In genomic region chr6:17469006-17469972, GRCh38 we compare ENCODE assay signal across 13 cellular contexts.
DNase-seq lines count a peak whose midpoint lies in the region; ATAC-seq and TF ChIP-seq lines count a peak whose summit lies in the region.
"Had no signal": no experiment of that assay in that cellular context is flagged by ENCODE, and none has a peak within 500 bp of the region (broad histone marks: within the 10 kb centered on the region; RNA-seq: fewer than 3 reads in every experiment).

No MANE protein-coding gene starts in this region.

- POLR2A ChIA-PET in HEK293T (lab: Yijun Ruan, JAX) = no interaction called here

- TF ChIP-seq POLR2A in spleen (IDR thresholded peaks at IDR 0.05) = no peak

- H3K4me1 ChIP-seq in smooth muscle cell (ENCODE audit: low read depth) (peaks cover 20% of the 10 kb centered on the region), spleen (peaks cover 0 to 8% (median 2%) of the 10 kb centered on the region in 6 donors)

- peak overlapping the region; percentile 41 for H3K4me2 ChIP-seq in smooth muscle cell

- no peak overlapping the region for H3K9ac ChIP-seq in smooth muscle cell (ENCODE audit: low read depth)

- H3K36me3 Mint-ChIP-seq in activated T-helper 1 cell treated with anti-CD3 and anti-CD28 coated beads, Interleukin-12 subunit alpha, Interleukin-12 subunit beta, Interleukin-2, Interleukin-4 antibody, amounts not matched to agents 30 ng/mL and 10 ng/mL and 1 ng/mL, durations not matched to agents 14 hours and 24 hours and 36 hours (ENCODE audit: low read depth) = no peaks in the 10 kb centered on the region
- no peaks in the 10 kb centered on the region for H3K36me3 Mint-ChIP-seq in natural killer cell treated with Interleukin-12 subunit alpha and Interleukin-12 subunit beta and Interleukin-15 and Interleukin-18, amount 100 ng/mL, for 72 hours

- no peak overlapping the region for H3K4me3 Mint-ChIP-seq in activated T-helper 1 cell treated with anti-CD3 and anti-CD28 coated beads, Interleukin-12 subunit alpha, Interleukin-12 subunit beta, Interleukin-2, Interleukin-4 antibody, amounts not matched to agents 30 ng/mL and 10 ng/mL and 1 ng/mL, durations not matched to agents 14 hours and 24 hours and 36 hours
- no peak overlapping the region for H3K4me3 Mint-ChIP-seq in natural killer cell treated with Interleukin-12 subunit alpha and Interleukin-12 subunit beta and Interleukin-15 and Interleukin-18, amount 100 ng/mL, for 72 hours

- H3F3A ChIP-seq in smooth muscle cell (ENCODE audit: low read depth) = peaks cover 13% of the 10 kb centered on the region

- no peaks in the 10 kb centered on the region for H3K79me2 ChIP-seq in smooth muscle cell (ENCODE audit: low read depth)

- no peaks in the 10 kb centered on the region for H3K27me3 ChIP-seq in kidney epithelial cell (ENCODE audit: control insufficient read depth, insufficient read depth, low read length)
- H3K27me3 ChIP-seq in smooth muscle cell (ENCODE audit: low read depth) = no peaks in the 10 kb centered on the region
- no peaks in the 10 kb centered on the region for H3K27me3 ChIP-seq in spleen (replicated peaks in 1 of 7)

- H3K9me3 ChIP-seq in smooth muscle cell (replicated peaks; ENCODE audit: low read depth) (no peaks in the 10 kb centered on the region), spleen (no peaks in the 10 kb centered on the region)
- H3K9me3 ChIP-seq: Caco-2 had no signal

- 86% methylated on average over 12 of the region's 12 CpGs for WGBS in smooth muscle cell (ENCODE audit: low lambda C conversion rate)
- WGBS in spleen, 5 donors = 66 to 73% (median 68%) methylated on average over 12 of the region's 12 CpGs

- DNase-seq in HEK293T (ENCODE audit: extremely low spot score) = no peak
- DNase-seq in astrocyte of the spinal cord (ENCODE audit: low read depth, low spot score) = no peak
- no peak for DNase-seq in kidney epithelial cell (ENCODE audit: low read depth)
- DNase-seq in smooth muscle cell (lab: John Stamatoyannopoulos, UW; ENCODE audit: unreplicated experiment) = no peak
- DNase-seq in activated T-helper 1 cell treated with anti-CD3 and anti-CD28 coated beads, Interleukin-12 subunit alpha, Interleukin-12 subunit beta, Interleukin-2, Interleukin-4 antibody, amounts not matched to agents 30 ng/mL and 10 ng/mL and 1 ng/mL, durations not matched to agents 14 hours and 24 hours and 36 hours (ENCODE audit: low spot score) = no peak
- DNase-seq in stimulated activated CD4-positive, alpha-beta T cell treated with anti-CD3 and anti-CD28 coated beads, Interleukin-15, amount 100 ng/mL, for 24 hours = no peak
- no peak for DNase-seq in natural killer cell treated with Interleukin-12 subunit alpha and Interleukin-12 subunit beta and Interleukin-15 and Interleukin-18, amount 100 ng/mL, for 72 hours (ENCODE audit: low spot score)
- no peak for DNase-seq in spleen
- DNase-seq: activated CD8-positive, alpha-beta memory T cell treated with anti-CD3 and anti-CD28 coated beads, Interleukin-2, amount 50 U/mL, for 48 hours; Caco-2 had no signal

- intact Hi-C loops in activated T-helper 1 cell treated with anti-CD3 and anti-CD28 coated beads, Interleukin-12 subunit alpha, Interleukin-12 subunit beta, Interleukin-2, Interleukin-4 antibody, amounts not matched to agents 30 ng/mL and 10 ng/mL and 1 ng/mL, durations not matched to agents 14 hours and 24 hours and 36 hours (cut with micrococcal nuclease) = no loop called here
- intact Hi-C loops in spleen (cut with DNase I; ENCODE audit: low total_unique reads) = no loop called here

- H3K4me1 Mint-ChIP-seq in activated T-helper 1 cell treated with anti-CD3 and anti-CD28 coated beads, Interleukin-12 subunit alpha, Interleukin-12 subunit beta, Interleukin-2, Interleukin-4 antibody, amounts not matched to agents 30 ng/mL and 10 ng/mL and 1 ng/mL, durations not matched to agents 14 hours and 24 hours and 36 hours (ENCODE audit: low read depth) = no peaks in the 10 kb centered on the region
- H3K4me1 Mint-ChIP-seq in natural killer cell treated with Interleukin-12 subunit alpha and Interleukin-12 subunit beta and Interleukin-15 and Interleukin-18, amount 100 ng/mL, for 72 hours (ENCODE audit: low read depth in 2 of 2) = no peaks in the 10 kb centered on the region

- H3K36me3 ChIP-seq in kidney epithelial cell (ENCODE audit: control insufficient read depth, insufficient read depth, low read length) = no peaks in the 10 kb centered on the region
- no peaks in the 10 kb centered on the region for H3K36me3 ChIP-seq in smooth muscle cell (ENCODE audit: low read depth)
- no peaks in the 10 kb centered on the region for H3K36me3 ChIP-seq in spleen

- CTCF ChIA-PET in HEK293T (lab: Yijun Ruan, JAX) = no interaction called here

- no peak for ATAC-seq in natural killer cell treated with Interleukin-12 subunit alpha and Interleukin-12 subunit beta and Interleukin-15 and Interleukin-18, amount 100 ng/mL, for 72 hours
- ATAC-seq: esophagus mucosa had no signal

- peaks cover 4% of the 10 kb centered on the region for H3K27me3 Mint-ChIP-seq in activated T-helper 1 cell treated with anti-CD3 and anti-CD28 coated beads, Interleukin-12 subunit alpha, Interleukin-12 subunit beta, Interleukin-2, Interleukin-4 antibody, amounts not matched to agents 30 ng/mL and 10 ng/mL and 1 ng/mL, durations not matched to agents 14 hours and 24 hours and 36 hours (ENCODE audit: insufficient read depth)
- H3K27me3 Mint-ChIP-seq in natural killer cell treated with Interleukin-12 subunit alpha and Interleukin-12 subunit beta and Interleukin-15 and Interleukin-18, amount 100 ng/mL, for 72 hours = peaks cover 3 to 4% of the 10 kb centered on the region in 2 donors

- H3K4me3 ChIP-seq in astrocyte of the spinal cord (ENCODE audit: low read depth, low read length) (no peak overlapping the region), kidney epithelial cell (ENCODE audit: low read depth, low read length) (no peak overlapping the region), smooth muscle cell (no peak overlapping the region), spleen (no peak overlapping the region)
- H3K4me3 ChIP-seq: lung had no signal

- H3K27ac Mint-ChIP-seq in activated T-helper 1 cell treated with anti-CD3 and anti-CD28 coated beads, Interleukin-12 subunit alpha, Interleukin-12 subunit beta, Interleukin-2, Interleukin-4 antibody, amounts not matched to agents 30 ng/mL and 10 ng/mL and 1 ng/mL, durations not matched to agents 14 hours and 24 hours and 36 hours = no peak overlapping the region
- no peak overlapping the region for H3K27ac Mint-ChIP-seq in natural killer cell treated with Interleukin-12 subunit alpha and Interleukin-12 subunit beta and Interleukin-15 and Interleukin-18, amount 100 ng/mL, for 72 hours

- no peaks in the 10 kb centered on the region for H3K9me3 Mint-ChIP-seq in activated T-helper 1 cell treated with anti-CD3 and anti-CD28 coated beads, Interleukin-12 subunit alpha, Interleukin-12 subunit beta, Interleukin-2, Interleukin-4 antibody, amounts not matched to agents 30 ng/mL and 10 ng/mL and 1 ng/mL, durations not matched to agents 14 hours and 24 hours and 36 hours
- H3K9me3 Mint-ChIP-seq in natural killer cell treated with Interleukin-12 subunit alpha and Interleukin-12 subunit beta and Interleukin-15 and Interleukin-18, amount 100 ng/mL, for 72 hours = no peaks in the 10 kb centered on the region

- no peak overlapping the region for H2AFZ ChIP-seq in smooth muscle cell (ENCODE audit: low read depth)

- TF ChIP-seq CTCF in astrocyte of the spinal cord (IDR thresholded peaks at IDR 0.05; ENCODE audit: low read depth, low read length) (peak; percentile 26), kidney epithelial cell (IDR thresholded peaks at IDR 0.05; ENCODE audit: insufficient read depth, low read length, poor library complexity, severe bottlenecking) (peak; percentile 25), smooth muscle cell (IDR thresholded peaks at IDR 0.05; ENCODE audit: borderline replicate concordance, insufficient read depth, poor library complexity, severe bottlenecking) (peak; percentile 16), spleen (IDR thresholded peaks at IDR 0.05 in 8 of 11, conservative IDR thresholded peaks at IDR 0.05 in 3 of 11) (peak in 1 of 11 experiments; percentile 22)

- no peaks in the 10 kb centered on the region for H4K20me1 ChIP-seq in smooth muscle cell (ENCODE audit: low read depth)

- in situ Hi-C loops in astrocyte of the spinal cord (cut with HindIII; ENCODE audit: low sequenced_read_pairs) = no loop called here

- H3K27ac ChIP-seq in smooth muscle cell (ENCODE audit: low read depth) = peak overlapping the region; percentile 69
- no peak overlapping the region for H3K27ac ChIP-seq in spleen
- H3K27ac ChIP-seq: RWPE1 had no signal

TF ChIP-seq in HEK293T, 16 proteins besides CTCF, POLR2A, EP300 and RAD21:
- TF ChIP-seq PKNOX1 (IDR thresholded peaks at IDR 0.05) (peak; percentile 87), SP1 (IDR thresholded peaks at IDR 0.05) (no peak)
